In genomic region chr2:14194233-14194632, GRCh38 we compare ENCODE assay signal across 17 cellular contexts.
"Had no signal": no experiment of that assay in that cellular context is flagged by ENCODE, and none has a peak within 500 bp of the region (broad histone marks: within the 10 kb centered on the region; RNA-seq: fewer than 3 reads in every experiment).

No MANE protein-coding gene starts in this region.

- H3K4me1 ChIP-seq: colonic mucosa, esophagus squamous epithelium, right atrium auricular region, thyroid gland, uterus had no signal

- H3K36me3 ChIP-seq: colonic mucosa, esophagus squamous epithelium, right atrium auricular region, thyroid gland, uterus had no signal

- H3K27me3 Mint-ChIP-seq: activated naive CD8-positive, alpha-beta T cell; progenitor cell of endocrine pancreas; stimulated activated naive B cell treated with anti-CD40 and anti-IgM and Interleukin-4, amounts not matched to agents 10 μg/mL and 1 μg/mL and 100 μg/mL, for 72 hours had no signal

- DNase-seq: activated CD4-positive, alpha-beta T cell treated with anti-CD3 and anti-CD28 coated beads, Interleukin-2, amount 50 U/mL, for 1 hour; activated CD8-positive, alpha-beta memory T cell treated with anti-CD3 and anti-CD28 coated beads for 24 hours; activated gamma-delta T cell treated with Interleukin-2 at 50 U/mL for 16 hours; amniotic stem cell; caudate nucleus; colonic mucosa; esophagus squamous epithelium; hippocampal formation; kidney; midbrain; stimulated activated CD4-positive, alpha-beta T cell treated with anti-CD3 and anti-CD28 coated beads, Interleukin-2, amount 100 ng/mL, for 48 hours; stimulated activated naive B cell treated with anti-CD40 and anti-IgM and Interleukin-4, amounts not matched to agents 10 μg/mL and 1 μg/mL and 100 μg/mL, for 72 hours; thyroid gland; uterus had no signal

- H3K4me1 Mint-ChIP-seq: stimulated activated naive B cell treated with anti-CD40 and anti-IgM and Interleukin-4, amounts not matched to agents 10 μg/mL and 1 μg/mL and 100 μg/mL, for 72 hours had no signal

- H3K4me3 Mint-ChIP-seq: activated naive CD8-positive, alpha-beta T cell; stimulated activated naive B cell treated with anti-CD40 and anti-IgM and Interleukin-4, amounts not matched to agents 10 μg/mL and 1 μg/mL and 100 μg/mL, for 72 hours had no signal

- H3K27me3 ChIP-seq: colonic mucosa, esophagus squamous epithelium, right atrium auricular region, thyroid gland, uterus had no signal

- H3K27ac Mint-ChIP-seq: activated naive CD8-positive, alpha-beta T cell; progenitor cell of endocrine pancreas; stimulated activated naive B cell treated with anti-CD40 and anti-IgM and Interleukin-4, amounts not matched to agents 10 μg/mL and 1 μg/mL and 100 μg/mL, for 72 hours had no signal

- H3K36me3 Mint-ChIP-seq: activated naive CD8-positive, alpha-beta T cell; stimulated activated naive B cell treated with anti-CD40 and anti-IgM and Interleukin-4, amounts not matched to agents 10 μg/mL and 1 μg/mL and 100 μg/mL, for 72 hours had no signal

- H3K4me3 ChIP-seq: colonic mucosa, esophagus squamous epithelium, right atrium auricular region, thyroid gland, uterus had no signal

- H3K27ac ChIP-seq: colonic mucosa, esophagus squamous epithelium, right atrium auricular region, thyroid gland, uterus had no signal

- ATAC-seq: stimulated activated naive B cell treated with anti-CD40 and anti-IgM and Interleukin-4, amounts not matched to agents 10 μg/mL and 1 μg/mL and 100 μg/mL, for 72 hours had no signal

- H3K9me3 ChIP-seq: colonic mucosa, esophagus squamous epithelium, right atrium auricular region, thyroid gland, uterus had no signal
